1 cellular context compared by ENCODE assay signal in genomic region chr2:102366406-102367112, GRCh38.
TF ChIP-seq lines count a peak whose summit lies in the region.

No MANE protein-coding gene starts in this region.

TF ChIP-seq in GM12878, 131 proteins besides CTCF, POLR2A, EP300 and RAD21 (continued from another document and continues in another):
- TF ChIP-seq, protein P1, sequence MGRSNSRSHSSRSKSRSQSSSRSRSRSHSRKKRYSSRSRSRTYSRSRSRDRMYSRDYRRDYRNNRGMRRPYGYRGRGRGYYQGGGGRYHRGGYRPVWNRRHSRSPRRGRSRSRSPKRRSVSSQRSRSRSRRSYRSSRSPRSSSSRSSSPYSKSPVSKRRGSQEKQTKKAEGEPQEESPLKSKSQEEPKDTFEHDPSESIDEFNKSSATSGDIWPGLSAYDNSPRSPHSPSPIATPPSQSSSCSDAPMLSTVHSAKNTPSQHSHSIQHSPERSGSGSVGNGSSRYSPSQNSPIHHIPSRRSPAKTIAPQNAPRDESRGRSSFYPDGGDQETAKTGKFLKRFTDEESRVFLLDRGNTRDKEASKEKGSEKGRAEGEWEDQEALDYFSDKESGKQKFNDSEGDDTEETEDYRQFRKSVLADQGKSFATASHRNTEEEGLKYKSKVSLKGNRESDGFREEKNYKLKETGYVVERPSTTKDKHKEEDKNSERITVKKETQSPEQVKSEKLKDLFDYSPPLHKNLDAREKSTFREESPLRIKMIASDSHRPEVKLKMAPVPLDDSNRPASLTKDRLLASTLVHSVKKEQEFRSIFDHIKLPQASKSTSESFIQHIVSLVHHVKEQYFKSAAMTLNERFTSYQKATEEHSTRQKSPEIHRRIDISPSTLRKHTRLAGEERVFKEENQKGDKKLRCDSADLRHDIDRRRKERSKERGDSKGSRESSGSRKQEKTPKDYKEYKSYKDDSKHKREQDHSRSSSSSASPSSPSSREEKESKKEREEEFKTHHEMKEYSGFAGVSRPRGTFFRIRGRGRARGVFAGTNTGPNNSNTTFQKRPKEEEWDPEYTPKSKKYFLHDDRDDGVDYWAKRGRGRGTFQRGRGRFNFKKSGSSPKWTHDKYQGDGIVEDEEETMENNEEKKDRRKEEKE (IDR thresholded peaks at IDR 0.05) = no peak
- TF ChIP-seq ASH2L (IDR thresholded peaks at IDR 0.05; ENCODE audit: borderline replicate concordance, low read depth) (no peak), IRF4 (IDR thresholded peaks at IDR 0.05; ENCODE audit: low read depth, low read length) (peak; percentile 85), NFIC (IDR thresholded peaks at IDR 0.05; ENCODE audit: low read depth, low read length) (peak; percentile 94), SMARCA5 (IDR thresholded peaks at IDR 0.05) (no peak), ATF2 (IDR thresholded peaks at IDR 0.05; ENCODE audit: low read length) (peak; percentile 95), BMI1 (IDR thresholded peaks at IDR 0.05; ENCODE audit: borderline replicate concordance) (no peak), SRF (IDR thresholded peaks at IDR 0.05; ENCODE audit: low read depth in 2 of 2, low read length in 2 of 2) (no peak), BCL11A (IDR thresholded peaks at IDR 0.05; ENCODE audit: low read depth, low read length) (peak; percentile 87), RUNX3 (IDR thresholded peaks at IDR 0.05; ENCODE audit: low read length) (peak; percentile 96), MXI1 (IDR thresholded peaks at IDR 0.05; ENCODE audit: low read depth, low read length) (no peak), SIN3A (IDR thresholded peaks at IDR 0.05; ENCODE audit: low read depth, low read length) (no peak), EGR1 (IDR thresholded peaks at IDR 0.05; ENCODE audit: borderline replicate concordance in 1 of 2, low read depth in 2 of 2, low read length in 2 of 2) (no peak), CREM (IDR thresholded peaks at IDR 0.05; ENCODE audit: low read depth) (peak; percentile 78), SIX5 (IDR thresholded peaks at IDR 0.05; ENCODE audit: low read depth, low read length, severe bottlenecking) (no peak), TCF7 (IDR thresholded peaks at IDR 0.05; ENCODE audit: borderline replicate concordance) (peak; percentile 56; the same call in 1 of the 2 replicates), MEF2B (IDR thresholded peaks at IDR 0.05; ENCODE audit: partially characterized antibody, poor library complexity, severe bottlenecking) (peak; percentile 92), SPI1 (IDR thresholded peaks at IDR 0.05; ENCODE audit: borderline replicate concordance, insufficient read depth, low read depth, low read length) (peak; percentile 96), CBFB (IDR thresholded peaks at IDR 0.05; ENCODE audit: low read depth) (peak; percentile 61), NR2F1 (conservative IDR thresholded peaks at IDR 0.05) (peak; percentile 72), NBN (IDR thresholded peaks at IDR 0.05) (0 out of 2 replicates have a peak, but pooled peaks have one; percentile 11), SKIL (IDR thresholded peaks at IDR 0.05; ENCODE audit: low read depth, poor library complexity, severe bottlenecking) (peak; percentile 33), BCL3 (IDR thresholded peaks at IDR 0.05; ENCODE audit: borderline replicate concordance, insufficient read depth, low read depth, low read length, poor library complexity, severe bottlenecking) (peak; percentile 92), ZNF217 (IDR thresholded peaks at IDR 0.05) (no peak), DPF2 (IDR thresholded peaks at IDR 0.05) (peak; percentile 62; the same call in 1 of the 2 replicates), PAX5 (IDR thresholded peaks at IDR 0.05; ENCODE audit: borderline replicate concordance, low read depth, low read length) (peak; percentile 83; the same call in 1 of the 2 replicates), RELA (IDR thresholded peaks at IDR 0.05; ENCODE audit: borderline replicate concordance, partially characterized antibody) (no peak), RFX5 (IDR thresholded peaks at IDR 0.05; ENCODE audit: low read depth, low read length) (no peak), MEF2A (IDR thresholded peaks at IDR 0.05; ENCODE audit: insufficient read depth, low read depth, low read length) (0 out of 2 replicates have a peak, but pooled peaks have one; percentile 74), CBX5 (IDR thresholded peaks at IDR 0.05; ENCODE audit: low read depth) (peak; percentile 65; the same call in 1 of the 2 replicates), FOXM1 (IDR thresholded peaks at IDR 0.05; ENCODE audit: low read depth, low read length) (peak; percentile 86; the same call in 1 of the 2 replicates), POLR2AphosphoS5 (IDR thresholded peaks at IDR 0.05; ENCODE audit: low read length) (no peak), CREB1 (IDR thresholded peaks at IDR 0.05; ENCODE audit: low read depth) (peak; percentile 43; the same call in 1 of the 2 replicates), IRF5 (IDR thresholded peaks at IDR 0.05; ENCODE audit: borderline replicate concordance) (no peak), ETV6 (conservative IDR thresholded peaks at IDR 0.05 in 1 of 2, IDR thresholded peaks at IDR 0.05 in 1 of 2; ENCODE audit: borderline replicate concordance in 1 of 2, low read depth in 1 of 2) (peak in 1 of 2 experiments; percentile 45; a peak in 1 of 4 replicates), RB1 (IDR thresholded peaks at IDR 0.05; ENCODE audit: borderline replicate concordance) (no peak), TCF12 (IDR thresholded peaks at IDR 0.05; ENCODE audit: low read depth, low read length) (no peak), MLLT1 (IDR thresholded peaks at IDR 0.05) (no peak), NFXL1 (IDR thresholded peaks at IDR 0.05; ENCODE audit: borderline replicate concordance) (no peak), SMAD5 (IDR thresholded peaks at IDR 0.05; ENCODE audit: low read depth) (no peak), ZBED1 (IDR thresholded peaks at IDR 0.05; ENCODE audit: borderline replicate concordance) (peak; percentile 83; the same call in 1 of the 2 replicates), KDM1A (IDR thresholded peaks at IDR 0.05; ENCODE audit: borderline replicate concordance) (no peak), JUNB (IDR thresholded peaks at IDR 0.05) (peak; percentile 88), RBBP5 (conservative IDR thresholded peaks at IDR 0.05) (no peak)
- TF ChIP-seq, protein P2, sequence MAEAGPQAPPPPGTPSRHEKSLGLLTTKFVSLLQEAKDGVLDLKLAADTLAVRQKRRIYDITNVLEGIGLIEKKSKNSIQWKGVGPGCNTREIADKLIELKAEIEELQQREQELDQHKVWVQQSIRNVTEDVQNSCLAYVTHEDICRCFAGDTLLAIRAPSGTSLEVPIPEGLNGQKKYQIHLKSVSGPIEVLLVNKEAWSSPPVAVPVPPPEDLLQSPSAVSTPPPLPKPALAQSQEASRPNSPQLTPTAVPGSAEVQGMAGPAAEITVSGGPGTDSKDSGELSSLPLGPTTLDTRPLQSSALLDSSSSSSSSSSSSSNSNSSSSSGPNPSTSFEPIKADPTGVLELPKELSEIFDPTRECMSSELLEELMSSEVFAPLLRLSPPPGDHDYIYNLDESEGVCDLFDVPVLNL (IDR thresholded peaks at IDR 0.05; ENCODE audit: low read depth, low read length) = no peak
- TF ChIP-seq, protein P3, sequence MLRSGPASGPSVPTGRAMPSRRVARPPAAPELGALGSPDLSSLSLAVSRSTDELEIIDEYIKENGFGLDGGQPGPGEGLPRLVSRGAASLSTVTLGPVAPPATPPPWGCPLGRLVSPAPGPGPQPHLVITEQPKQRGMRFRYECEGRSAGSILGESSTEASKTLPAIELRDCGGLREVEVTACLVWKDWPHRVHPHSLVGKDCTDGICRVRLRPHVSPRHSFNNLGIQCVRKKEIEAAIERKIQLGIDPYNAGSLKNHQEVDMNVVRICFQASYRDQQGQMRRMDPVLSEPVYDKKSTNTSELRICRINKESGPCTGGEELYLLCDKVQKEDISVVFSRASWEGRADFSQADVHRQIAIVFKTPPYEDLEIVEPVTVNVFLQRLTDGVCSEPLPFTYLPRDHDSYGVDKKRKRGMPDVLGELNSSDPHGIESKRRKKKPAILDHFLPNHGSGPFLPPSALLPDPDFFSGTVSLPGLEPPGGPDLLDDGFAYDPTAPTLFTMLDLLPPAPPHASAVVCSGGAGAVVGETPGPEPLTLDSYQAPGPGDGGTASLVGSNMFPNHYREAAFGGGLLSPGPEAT (IDR thresholded peaks at IDR 0.05; ENCODE audit: low read depth) = peak; percentile 38; the same call in 1 of the 2 replicates
- TF ChIP-seq, protein P4, sequence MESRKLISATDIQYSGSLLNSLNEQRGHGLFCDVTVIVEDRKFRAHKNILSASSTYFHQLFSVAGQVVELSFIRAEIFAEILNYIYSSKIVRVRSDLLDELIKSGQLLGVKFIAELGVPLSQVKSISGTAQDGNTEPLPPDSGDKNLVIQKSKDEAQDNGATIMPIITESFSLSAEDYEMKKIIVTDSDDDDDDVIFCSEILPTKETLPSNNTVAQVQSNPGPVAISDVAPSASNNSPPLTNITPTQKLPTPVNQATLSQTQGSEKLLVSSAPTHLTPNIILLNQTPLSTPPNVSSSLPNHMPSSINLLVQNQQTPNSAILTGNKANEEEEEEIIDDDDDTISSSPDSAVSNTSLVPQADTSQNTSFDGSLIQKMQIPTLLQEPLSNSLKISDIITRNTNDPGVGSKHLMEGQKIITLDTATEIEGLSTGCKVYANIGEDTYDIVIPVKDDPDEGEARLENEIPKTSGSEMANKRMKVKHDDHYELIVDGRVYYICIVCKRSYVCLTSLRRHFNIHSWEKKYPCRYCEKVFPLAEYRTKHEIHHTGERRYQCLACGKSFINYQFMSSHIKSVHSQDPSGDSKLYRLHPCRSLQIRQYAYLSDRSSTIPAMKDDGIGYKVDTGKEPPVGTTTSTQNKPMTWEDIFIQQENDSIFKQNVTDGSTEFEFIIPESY (IDR thresholded peaks at IDR 0.05) = no peak
- TF ChIP-seq, protein P5, sequence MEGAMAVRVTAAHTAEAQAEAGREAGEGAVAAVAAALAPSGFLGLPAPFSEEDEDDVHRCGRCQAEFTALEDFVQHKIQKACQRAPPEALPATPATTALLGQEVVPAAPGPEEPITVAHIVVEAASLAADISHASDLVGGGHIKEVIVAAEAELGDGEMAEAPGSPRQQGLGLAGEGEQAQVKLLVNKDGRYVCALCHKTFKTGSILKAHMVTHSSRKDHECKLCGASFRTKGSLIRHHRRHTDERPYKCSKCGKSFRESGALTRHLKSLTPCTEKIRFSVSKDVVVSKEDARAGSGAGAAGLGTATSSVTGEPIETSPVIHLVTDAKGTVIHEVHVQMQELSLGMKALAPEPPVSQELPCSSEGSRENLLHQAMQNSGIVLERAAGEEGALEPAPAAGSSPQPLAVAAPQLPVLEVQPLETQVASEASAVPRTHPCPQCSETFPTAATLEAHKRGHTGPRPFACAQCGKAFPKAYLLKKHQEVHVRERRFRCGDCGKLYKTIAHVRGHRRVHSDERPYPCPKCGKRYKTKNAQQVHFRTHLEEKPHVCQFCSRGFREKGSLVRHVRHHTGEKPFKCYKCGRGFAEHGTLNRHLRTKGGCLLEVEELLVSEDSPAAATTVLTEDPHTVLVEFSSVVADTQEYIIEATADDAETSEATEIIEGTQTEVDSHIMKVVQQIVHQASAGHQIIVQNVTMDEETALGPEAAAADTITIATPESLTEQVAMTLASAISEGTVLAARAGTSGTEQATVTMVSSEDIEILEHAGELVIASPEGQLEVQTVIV (IDR thresholded peaks at IDR 0.05; ENCODE audit: borderline replicate concordance, partially characterized antibody) = no peak
